Comparison of ENCODE assay signal across 12 cellular contexts in genomic region chr14:97180304-97181200, GRCh38.
A peak's percentile ranks its signal among the peaks of the same experiment; 100 is the strongest.
DNase-seq lines count a peak whose midpoint lies in the region; ATAC-seq and TF ChIP-seq lines count a peak whose summit lies in the region.
"Had no signal": no experiment of that assay in that cellular context is flagged by ENCODE, and none has a peak within 500 bp of the region (broad histone marks: within the 10 kb centered on the region; RNA-seq: fewer than 3 reads in every experiment).

No MANE protein-coding gene starts in this region.

- in situ Hi-C loops in astrocyte of the spinal cord (cut with HindIII; ENCODE audit: low sequenced_read_pairs): no loop called here

- H3K4me3 ChIP-seq in astrocyte of the spinal cord (ENCODE audit: low read depth, low read length): no peak overlapping the region
- H3K4me3 ChIP-seq: GM23338 had no signal

- no peak for ATAC-seq in GM19328 (IDR thresholded peaks at IDR 0.05; ENCODE audit: unreplicated experiment)
- no peak for ATAC-seq in GM21390 (IDR thresholded peaks at IDR 0.05; ENCODE audit: unreplicated experiment)
- ATAC-seq: GM23338, WTC11 had no signal

- peak; percentile 7 to 34 for DNase-seq in activated CD4-positive, alpha-beta T cell treated with anti-CD3 and anti-CD28 coated beads for 4 hours
- DNase-seq in activated CD4-positive, alpha-beta T cell treated with anti-CD3 and anti-CD28 coated beads for 1 hour: no peak
- DNase-seq in MV-4-11 (lab: John Stamatoyannopoulos, UW) (peak; percentile 87), astrocyte of the spinal cord (ENCODE audit: low read depth, low spot score) (peak; percentile 65), occipital lobe (lab: John Stamatoyannopoulos, UW) (peak; percentile 45), GM19240 (ENCODE audit: insufficient read length, low spot score) (no peak)
- DNase-seq: central memory CD4-positive, alpha-beta T cell; NCI-H510A treated with DMSO at 0.1 percent for 48 hours had no signal

- peak; percentile 28 for TF ChIP-seq CTCF in astrocyte of the spinal cord (IDR thresholded peaks at IDR 0.05; ENCODE audit: low read depth, low read length)

Comparison
In these comparisons a context has a peak if more than half of its experiments do, and no peak if none do; other contexts are left out.
1. DNase-seq: peak in activated CD4-positive, alpha-beta T cell treated with anti-CD3 and anti-CD28 coated beads for 4 hours (2 of 2), MV-4-11 (single experiment), astrocyte of the spinal cord (single experiment) and occipital lobe (single experiment); none in activated CD4-positive, alpha-beta T cell treated with anti-CD3 and anti-CD28 coated beads for 1 hour (single experiment) and GM19240 (single experiment).